Comparison of ENCODE assay signal across 1 cellular context in genomic region chr6:291148-291696, GRCh38.
TF ChIP-seq lines count a peak whose summit lies in the region.

No MANE protein-coding gene starts in this region.

TF ChIP-seq in A549, 52 proteins besides CTCF, POLR2A, EP300 and RAD21 (continued from another document):
- TF ChIP-seq ELK1 (IDR thresholded peaks at IDR 0.05; ENCODE audit: low read depth, low read length) = no peak
- no peak for TF ChIP-seq HEYL (CRISPR knock-in tag; IDR thresholded peaks at IDR 0.05)
- TF ChIP-seq HOXB5 (CRISPR knock-in tag; IDR thresholded peaks at IDR 0.05) = no peak
- no peak for TF ChIP-seq ZFP36 (IDR thresholded peaks at IDR 0.05; ENCODE audit: borderline replicate concordance, partially characterized antibody)
